ENCODE assay signal across 10 cellular contexts in genomic region chr2:232839680-232840079, GRCh38. TPM values are rescaled to one million over a fixed set of nuclear protein-coding genes. Genes with fewer than 3 reads are reported as not detected.
DNase-seq lines count a peak whose midpoint lies in the region; ATAC-seq and TF ChIP-seq lines count a peak whose summit lies in the region.
"Had no signal": no experiment of that assay in that cellular context is flagged by ENCODE, and none has a peak within 500 bp of the region (broad histone marks: within the 10 kb centered on the region; RNA-seq: fewer than 3 reads in every experiment).

No MANE protein-coding gene starts in this region.

- intact Hi-C loops in Right ventricle myocardium inferior (cut with DNase I), result no loop called here
- intact Hi-C loops in adrenal gland (cut with DNase I), result no loop called here

- peaks cover 58% of the 10 kb centered on the region for H3K36me3 ChIP-seq in right atrium auricular region
- H3K36me3 ChIP-seq in adrenal gland (replicated peaks in 1 of 2), result peaks cover 0 to 53% of the 10 kb centered on the region in 2 donors

- TF ChIP-seq POLR2A in adrenal gland (IDR thresholded peaks at IDR 0.05), result no peak

- H3K4me1 ChIP-seq in right atrium auricular region (peaks cover 0 to 22% of the 10 kb centered on the region in 2 donors), adrenal gland (replicated peaks in 1 of 2) (peaks cover 7 to 27% of the 10 kb centered on the region in 2 donors)

- H3K27me3 ChIP-seq in right atrium auricular region (no peaks in the 10 kb centered on the region), adrenal gland (no peaks in the 10 kb centered on the region)
- H3K27me3 ChIP-seq: BLaER1 had no signal

- ATAC-seq in Right ventricle myocardium inferior, result peak; percentile 52
- no peak for ATAC-seq in HG02938 (IDR thresholded peaks at IDR 0.05; ENCODE audit: unreplicated experiment)
- no peak for ATAC-seq in GM18870 (IDR thresholded peaks at IDR 0.05; ENCODE audit: unreplicated experiment)
- no peak for ATAC-seq in GM18907 (IDR thresholded peaks at IDR 0.05; ENCODE audit: unreplicated experiment)

- peak; percentile 80 for DNase-seq in Right ventricle myocardium inferior (ENCODE audit: missing footprints)
- no peak for DNase-seq in right atrium auricular region (ENCODE audit: low spot score)
- peak; percentile 39 to 73 (median 57) for DNase-seq in adrenal gland
- peak; percentile 90 for DNase-seq in medulla oblongata (ENCODE audit: extremely low spot score)
- no peak for DNase-seq in stimulated activated CD4-positive, alpha-beta T cell treated with anti-CD3 and anti-CD28 coated beads, Interleukin-2, amount 100 ng/mL, for 48 hours
- DNase-seq: activated CD4-positive, alpha-beta T cell treated with anti-CD3 and anti-CD28 coated beads, Interleukin-2, amount 50 U/mL, for 1 hour had no signal

- H3K27ac ChIP-seq in right atrium auricular region, result no peak overlapping the region
- no peak overlapping the region for H3K27ac ChIP-seq in adrenal gland
- H3K27ac ChIP-seq: BLaER1 had no signal

- 37 to 46% (median 38%) methylated on average over 7 of the region's 7 CpGs for WGBS in adrenal gland, 4 donors

- no peaks in the 10 kb centered on the region for H3K9me3 ChIP-seq in right atrium auricular region
- no peaks in the 10 kb centered on the region for H3K9me3 ChIP-seq in adrenal gland (replicated peaks in 1 of 3)
- H3K9me3 ChIP-seq: BLaER1 had no signal

- TF ChIP-seq CTCF in right atrium auricular region (IDR thresholded peaks at IDR 0.05) (no peak), adrenal gland (IDR thresholded peaks at IDR 0.05) (no peak)

- H3K4me3 ChIP-seq in right atrium auricular region (no peak overlapping the region), adrenal gland (no peak overlapping the region)
- H3K4me3 ChIP-seq: BLaER1 had no signal

RNA-seq across cellular contexts. Expression of gene SNORC, which starts 30.4 kb away (rescaled TPM):
- 0.46 TPM for total RNA-seq in Right ventricle myocardium inferior
- total RNA-seq in right atrium auricular region, result under 1 TPM; 0.12 to 0.30 TPM
- total RNA-seq in adrenal gland, result 1 to 10 TPM in 5 of 8 donors, under 1 TPM in 2, not detected in 1; 0.70 to 4.0 (median 1.4) TPM
- polyA plus RNA-seq in adrenal gland, result 10 to 100 TPM in 1 of 3 donors, 1 to 10 TPM in 1, under 1 TPM in 1; 0.35 to 12.5 (median 3.1) TPM

Comparison
In these comparisons a context has a peak if more than half of its experiments do, and no peak if none do; other contexts are left out.
1. DNase-seq: peak in Right ventricle myocardium inferior (single experiment), adrenal gland (7 of 7) and medulla oblongata (single experiment); none in right atrium auricular region (single experiment) and stimulated activated CD4-positive, alpha-beta T cell treated with anti-CD3 and anti-CD28 coated beads, Interleukin-2, amount 100 ng/mL, for 48 hours (0 of 2).